In genomic region chr17:50611639-50612038, GRCh38 we compare ENCODE assay signal across 32 cellular contexts. TPM values are rescaled to one million over a fixed set of nuclear protein-coding genes. Genes with fewer than 3 reads are reported as not detected.
"Had no signal": no experiment of that assay in that cellular context is flagged by ENCODE, and none has a peak within 500 bp of the region (broad histone marks: within the 10 kb centered on the region; RNA-seq: fewer than 3 reads in every experiment).

No MANE protein-coding gene starts in this region.

- H3K4me3 ChIP-seq: ascending aorta, body of pancreas, MG63, SJCRH30 had no signal

- FAIRE-seq: bronchial epithelial cell had no signal

- H3K27me3 ChIP-seq: ascending aorta, body of pancreas, MG63, SJCRH30 had no signal

- H3K4me1 ChIP-seq: ascending aorta, body of pancreas had no signal

- DNase-seq: activated CD4-positive, alpha-beta T cell treated with anti-CD3 and anti-CD28 coated beads for 4 hours; activated CD8-positive, alpha-beta memory T cell treated with anti-CD3 and anti-CD28 coated beads for 24 hours; activated effector memory CD4-positive, alpha-beta T cell treated with anti-CD3 and anti-CD28 coated beads, Interleukin-2, amount 50 U/mL, for 16 hours; activated naive CD4-positive, alpha-beta T cell treated with Interleukin-2 at 50 U/mL for 16 hours; activated naive CD8-positive, alpha-beta T cell treated with anti-CD3 and anti-CD28 coated beads, Interleukin-2, amount 50 U/mL, for 24 hours; activated T-cell treated with anti-CD3 and anti-CD28 coated beads, Interleukin-2, amount 50 U/mL, for 4 hours; amniotic stem cell; body of pancreas; central memory CD4-positive, alpha-beta T cell; MG63; MV-4-11; NCI-H1092 treated with DMSO at 0.1 percent for 48 hours; NCI-H1417 treated with DMSO at 0.1 percent for 48 hours; NCI-H1694; NCI-H2029; NCI-H2107; NCI-H2171 treated with DMSO at 0.1 percent for 48 hours; NCI-H226; NCI-H526; NCI-H774; RPMI8226; SJCRH30; SK-N-SH; T-helper 1 cell had no signal

- H3K4me2 ChIP-seq: SK-N-SH had no signal

- H3K9ac ChIP-seq: SK-N-SH had no signal

- ATAC-seq: activated CD4-positive, CD25-positive, alpha-beta regulatory T cell treated with anti-CD3 and anti-CD28 coated beads, Interleukin-2, amount 50 U/mL, for 24 hours; activated naive CD4-positive, alpha-beta T cell treated with anti-CD3 and anti-CD28 coated beads, Interleukin-2, amount 50 U/mL, for 72 hours; activated naive CD8-positive, alpha-beta T cell treated with anti-CD3 and anti-CD28 coated beads, Interleukin-2, amount 50 U/mL, for 24 hours; activated T-cell treated with anti-CD3 and anti-CD28 coated beads, Interleukin-2, amount 50 U/mL, for 4 hours; body of pancreas; Panc1; Right ventricle myocardium inferior had no signal

- H3K27ac ChIP-seq: ascending aorta, body of pancreas, SJCRH30 had no signal

- H3K36me3 ChIP-seq: ascending aorta, MG63, SJCRH30 had no signal

- H3K9me3 ChIP-seq: ascending aorta, body of pancreas, MG63, SJCRH30, SK-N-SH had no signal

RNA-seq across cellular contexts. Expression of gene ABCC3, which starts 23.0 kb away (rescaled TPM):
- total RNA-seq: activated naive CD4-positive, alpha-beta T cell treated with anti-CD3 and anti-CD28 coated beads, Interleukin-2, amount 50 U/mL, for 72 hours; OCI-LY7; T-helper 2 cell treated with Interferon-gamma antibody and Interleukin-4, amounts not matched to agents 100 ng/mL and 5 ng/mL, for 36 hours had no signal

RNA-seq across cellular contexts. Expression of gene CACNA1G, which starts 51.1 kb away (rescaled TPM):
- total RNA-seq: bronchial epithelial cell; OCI-LY7; T-helper 2 cell treated with Interferon-gamma antibody and Interleukin-4, amounts not matched to agents 100 ng/mL and 5 ng/mL, for 36 hours had no signal
